In the genomic region with DNA sequence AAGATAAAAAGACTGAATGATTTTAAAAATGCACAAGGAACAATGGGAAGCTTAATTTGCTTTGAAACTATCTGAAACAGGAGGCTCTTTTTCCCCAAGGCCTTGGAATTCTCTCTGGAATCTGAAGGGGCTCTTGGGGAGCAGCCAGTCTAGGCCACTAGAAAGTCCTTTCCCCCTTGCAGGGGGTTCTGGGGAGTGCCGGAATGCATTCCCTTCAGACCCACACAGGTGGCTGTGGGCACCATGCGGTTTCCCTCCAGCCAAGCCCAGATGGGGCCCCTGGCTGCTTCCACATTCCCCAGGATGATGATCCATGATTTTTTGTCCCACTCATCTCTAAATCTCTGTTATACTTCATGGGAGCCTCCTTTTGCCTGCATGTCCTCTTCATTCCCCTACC, we compare ENCODE assay signal across 1 cellular context.
TF ChIP-seq lines count a peak whose summit lies in the region.

No MANE protein-coding gene starts in this region.

TF ChIP-seq in GM23338, 12 proteins besides CTCF, POLR2A, EP300 and RAD21 (continued from another document):
- TF ChIP-seq, protein P1, sequence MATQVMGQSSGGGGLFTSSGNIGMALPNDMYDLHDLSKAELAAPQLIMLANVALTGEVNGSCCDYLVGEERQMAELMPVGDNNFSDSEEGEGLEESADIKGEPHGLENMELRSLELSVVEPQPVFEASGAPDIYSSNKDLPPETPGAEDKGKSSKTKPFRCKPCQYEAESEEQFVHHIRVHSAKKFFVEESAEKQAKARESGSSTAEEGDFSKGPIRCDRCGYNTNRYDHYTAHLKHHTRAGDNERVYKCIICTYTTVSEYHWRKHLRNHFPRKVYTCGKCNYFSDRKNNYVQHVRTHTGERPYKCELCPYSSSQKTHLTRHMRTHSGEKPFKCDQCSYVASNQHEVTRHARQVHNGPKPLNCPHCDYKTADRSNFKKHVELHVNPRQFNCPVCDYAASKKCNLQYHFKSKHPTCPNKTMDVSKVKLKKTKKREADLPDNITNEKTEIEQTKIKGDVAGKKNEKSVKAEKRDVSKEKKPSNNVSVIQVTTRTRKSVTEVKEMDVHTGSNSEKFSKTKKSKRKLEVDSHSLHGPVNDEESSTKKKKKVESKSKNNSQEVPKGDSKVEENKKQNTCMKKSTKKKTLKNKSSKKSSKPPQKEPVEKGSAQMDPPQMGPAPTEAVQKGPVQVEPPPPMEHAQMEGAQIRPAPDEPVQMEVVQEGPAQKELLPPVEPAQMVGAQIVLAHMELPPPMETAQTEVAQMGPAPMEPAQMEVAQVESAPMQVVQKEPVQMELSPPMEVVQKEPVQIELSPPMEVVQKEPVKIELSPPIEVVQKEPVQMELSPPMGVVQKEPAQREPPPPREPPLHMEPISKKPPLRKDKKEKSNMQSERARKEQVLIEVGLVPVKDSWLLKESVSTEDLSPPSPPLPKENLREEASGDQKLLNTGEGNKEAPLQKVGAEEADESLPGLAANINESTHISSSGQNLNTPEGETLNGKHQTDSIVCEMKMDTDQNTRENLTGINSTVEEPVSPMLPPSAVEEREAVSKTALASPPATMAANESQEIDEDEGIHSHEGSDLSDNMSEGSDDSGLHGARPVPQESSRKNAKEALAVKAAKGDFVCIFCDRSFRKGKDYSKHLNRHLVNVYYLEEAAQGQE (IDR thresholded peaks at IDR 0.05; ENCODE audit: unreplicated experiment): no peak
- TF ChIP-seq EZH2 (IDR thresholded peaks at IDR 0.05; ENCODE audit: low read depth, unreplicated experiment): no peak
- TF ChIP-seq, protein P2, sequence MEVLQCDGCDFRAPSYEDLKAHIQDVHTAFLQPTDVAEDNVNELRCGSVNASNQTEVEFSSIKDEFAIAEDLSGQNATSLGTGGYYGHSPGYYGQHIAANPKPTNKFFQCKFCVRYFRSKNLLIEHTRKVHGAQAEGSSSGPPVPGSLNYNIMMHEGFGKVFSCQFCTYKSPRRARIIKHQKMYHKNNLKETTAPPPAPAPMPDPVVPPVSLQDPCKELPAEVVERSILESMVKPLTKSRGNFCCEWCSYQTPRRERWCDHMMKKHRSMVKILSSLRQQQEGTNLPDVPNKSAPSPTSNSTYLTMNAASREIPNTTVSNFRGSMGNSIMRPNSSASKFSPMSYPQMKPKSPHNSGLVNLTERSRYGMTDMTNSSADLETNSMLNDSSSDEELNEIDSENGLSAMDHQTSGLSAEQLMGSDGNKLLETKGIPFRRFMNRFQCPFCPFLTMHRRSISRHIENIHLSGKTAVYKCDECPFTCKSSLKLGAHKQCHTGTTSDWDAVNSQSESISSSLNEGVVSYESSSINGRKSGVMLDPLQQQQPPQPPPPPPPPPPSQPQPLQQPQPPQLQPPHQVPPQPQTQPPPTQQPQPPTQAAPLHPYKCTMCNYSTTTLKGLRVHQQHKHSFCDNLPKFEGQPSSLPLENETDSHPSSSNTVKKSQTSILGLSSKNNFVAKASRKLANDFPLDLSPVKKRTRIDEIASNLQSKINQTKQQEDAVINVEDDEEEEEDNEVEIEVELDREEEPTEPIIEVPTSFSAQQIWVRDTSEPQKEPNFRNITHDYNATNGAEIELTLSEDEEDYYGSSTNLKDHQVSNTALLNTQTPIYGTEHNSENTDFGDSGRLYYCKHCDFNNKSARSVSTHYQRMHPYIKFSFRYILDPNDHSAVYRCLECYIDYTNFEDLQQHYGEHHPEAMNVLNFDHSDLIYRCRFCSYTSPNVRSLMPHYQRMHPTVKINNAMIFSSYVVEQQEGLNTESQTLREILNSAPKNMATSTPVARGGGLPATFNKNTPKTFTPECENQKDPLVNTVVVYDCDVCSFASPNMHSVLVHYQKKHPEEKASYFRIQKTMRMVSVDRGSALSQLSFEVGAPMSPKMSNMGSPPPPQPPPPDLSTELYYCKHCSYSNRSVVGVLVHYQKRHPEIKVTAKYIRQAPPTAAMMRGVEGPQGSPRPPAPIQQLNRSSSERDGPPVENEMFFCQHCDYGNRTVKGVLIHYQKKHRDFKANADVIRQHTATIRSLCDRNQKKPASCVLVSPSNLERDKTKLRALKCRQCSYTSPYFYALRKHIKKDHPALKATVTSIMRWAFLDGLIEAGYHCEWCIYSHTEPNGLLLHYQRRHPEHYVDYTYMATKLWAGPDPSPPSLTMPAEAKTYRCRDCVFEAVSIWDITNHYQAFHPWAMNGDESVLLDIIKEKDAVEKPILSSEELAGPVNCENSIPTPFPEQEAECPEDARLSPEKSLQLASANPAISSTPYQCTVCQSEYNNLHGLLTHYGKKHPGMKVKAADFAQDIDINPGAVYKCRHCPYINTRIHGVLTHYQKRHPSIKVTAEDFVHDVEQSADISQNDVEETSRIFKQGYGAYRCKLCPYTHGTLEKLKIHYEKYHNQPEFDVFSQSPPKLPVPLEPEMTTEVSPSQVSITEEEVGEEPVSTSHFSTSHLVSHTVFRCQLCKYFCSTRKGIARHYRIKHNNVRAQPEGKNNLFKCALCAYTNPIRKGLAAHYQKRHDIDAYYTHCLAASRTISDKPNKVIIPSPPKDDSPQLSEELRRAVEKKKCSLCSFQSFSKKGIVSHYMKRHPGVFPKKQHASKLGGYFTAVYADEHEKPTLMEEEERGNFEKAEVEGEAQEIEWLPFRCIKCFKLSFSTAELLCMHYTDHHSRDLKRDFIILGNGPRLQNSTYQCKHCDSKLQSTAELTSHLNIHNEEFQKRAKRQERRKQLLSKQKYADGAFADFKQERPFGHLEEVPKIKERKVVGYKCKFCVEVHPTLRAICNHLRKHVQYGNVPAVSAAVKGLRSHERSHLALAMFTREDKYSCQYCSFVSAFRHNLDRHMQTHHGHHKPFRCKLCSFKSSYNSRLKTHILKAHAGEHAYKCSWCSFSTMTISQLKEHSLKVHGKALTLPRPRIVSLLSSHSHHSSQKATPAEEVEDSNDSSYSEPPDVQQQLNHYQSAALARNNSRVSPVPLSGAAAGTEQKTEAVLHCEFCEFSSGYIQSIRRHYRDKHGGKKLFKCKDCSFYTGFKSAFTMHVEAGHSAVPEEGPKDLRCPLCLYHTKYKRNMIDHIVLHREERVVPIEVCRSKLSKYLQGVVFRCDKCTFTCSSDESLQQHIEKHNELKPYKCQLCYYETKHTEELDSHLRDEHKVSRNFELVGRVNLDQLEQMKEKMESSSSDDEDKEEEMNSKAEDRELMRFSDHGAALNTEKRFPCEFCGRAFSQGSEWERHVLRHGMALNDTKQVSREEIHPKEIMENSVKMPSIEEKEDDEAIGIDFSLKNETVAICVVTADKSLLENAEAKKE (CRISPR knock-in tag; IDR thresholded peaks at IDR 0.05): no peak
- no peak for TF ChIP-seq NANOG (IDR thresholded peaks at IDR 0.05; ENCODE audit: borderline replicate concordance)
- TF ChIP-seq EZH2phosphoT487 (IDR thresholded peaks at IDR 0.05; ENCODE audit: unreplicated experiment): no peak
- no peak for TF ChIP-seq CREB1 (CRISPR knock-in tag; IDR thresholded peaks at IDR 0.05; ENCODE audit: low read depth)
- TF ChIP-seq, protein P3, sequence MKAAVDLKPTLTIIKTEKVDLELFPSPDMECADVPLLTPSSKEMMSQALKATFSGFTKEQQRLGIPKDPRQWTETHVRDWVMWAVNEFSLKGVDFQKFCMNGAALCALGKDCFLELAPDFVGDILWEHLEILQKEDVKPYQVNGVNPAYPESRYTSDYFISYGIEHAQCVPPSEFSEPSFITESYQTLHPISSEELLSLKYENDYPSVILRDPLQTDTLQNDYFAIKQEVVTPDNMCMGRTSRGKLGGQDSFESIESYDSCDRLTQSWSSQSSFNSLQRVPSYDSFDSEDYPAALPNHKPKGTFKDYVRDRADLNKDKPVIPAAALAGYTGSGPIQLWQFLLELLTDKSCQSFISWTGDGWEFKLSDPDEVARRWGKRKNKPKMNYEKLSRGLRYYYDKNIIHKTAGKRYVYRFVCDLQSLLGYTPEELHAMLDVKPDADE (IDR thresholded peaks at IDR 0.05): no peak
- TF ChIP-seq ZNF331 (CRISPR knock-in tag; IDR thresholded peaks at IDR 0.05; ENCODE audit: low read depth): no peak
